ENCODE assay signal across 8 cellular contexts in genomic region chr18:22169011-22169888, GRCh38. TPM values are rescaled to one million over a fixed set of nuclear protein-coding genes. Genes with fewer than 3 reads are reported as not detected.
DNase-seq lines count a peak whose midpoint lies in the region; ATAC-seq and TF ChIP-seq lines count a peak whose summit lies in the region.

Gene GATA6, plus strand, starts transcription at chr18:22169589. Its CDS starts 1,556 bp downstream, at chr18:22171145.

- intact Hi-C loops in activated naive CD4-positive, alpha-beta T cell treated with anti-CD3 and anti-CD28 coated beads for 36 hours (cut with micrococcal nuclease), result loop anchor here (1.0 to 5.0 kb wide), 4 partner anchors 178 to 927 kb away; partner anchors contain the start of gene GREB1L

- no peak within 1 kb of the TSS for H3K27ac Mint-ChIP-seq in activated naive CD4-positive, alpha-beta T cell treated with anti-CD3 and anti-CD28 coated beads for 36 hours

- H3K4me3 ChIP-seq in cardiac fibroblast (replicated peaks in 1 of 2; ENCODE audit: low read depth in 2 of 2, low read length in 2 of 2), result peak within 1 kb of the TSS; percentile 77 to 89

- peaks cover 70% of the 10 kb centered on the region for H3K27me3 Mint-ChIP-seq in activated naive CD4-positive, alpha-beta T cell treated with anti-CD3 and anti-CD28 coated beads for 36 hours (ENCODE audit: low read depth)

- TF ChIP-seq CTCF in cardiac fibroblast (IDR thresholded peaks at IDR 0.05; ENCODE audit: low read depth, low read length), result peak; percentile 55

- H3K9me3 Mint-ChIP-seq in activated naive CD4-positive, alpha-beta T cell treated with anti-CD3 and anti-CD28 coated beads for 36 hours, result no peaks in the 10 kb centered on the region

- CTCF ChIA-PET in activated naive CD4-positive, alpha-beta T cell treated with anti-CD3 and anti-CD28 coated beads for 36 hours (lab: Charles Lee), result no interaction called here

- peaks cover 23% of the 10 kb centered on the region for H3K4me1 Mint-ChIP-seq in activated naive CD4-positive, alpha-beta T cell treated with anti-CD3 and anti-CD28 coated beads for 36 hours (ENCODE audit: low read depth)

- no peaks in the 10 kb centered on the region for H3K36me3 Mint-ChIP-seq in activated naive CD4-positive, alpha-beta T cell treated with anti-CD3 and anti-CD28 coated beads for 36 hours (ENCODE audit: low read depth)

- peak; percentile 73 for ATAC-seq in SK-N-SH treated with all-trans-retinoic acid at 6 μM for 48 hours

- peak within 1 kb of the TSS; percentile 75 for H3K4me3 Mint-ChIP-seq in activated naive CD4-positive, alpha-beta T cell treated with anti-CD3 and anti-CD28 coated beads for 36 hours

- DNase-seq in activated naive CD4-positive, alpha-beta T cell treated with anti-CD3 and anti-CD28 coated beads for 36 hours, result peak; percentile 51
- DNase-seq in activated naive CD4-positive, alpha-beta T cell (lab: John Stamatoyannopoulos, UW), result no peak
- DNase-seq in Kasumi-1 (lab: John Stamatoyannopoulos, UW), result peak; percentile 84 to 90
- DNase-seq in cardiac fibroblast (ENCODE audit: low read depth in 2 of 2), result peak; percentile 89 to 99
- DNase-seq in islet precursor cell, result peak; percentile 93
- DNase-seq in stimulated activated CD8-positive, alpha-beta memory T cell treated with anti-CD3 and anti-CD28 coated beads, Interleukin-7, amount 100 ng/mL, for 24 hours (ENCODE audit: low read depth), result peak; percentile 14
- DNase-seq in GF-D8 (lab: John Stamatoyannopoulos, UW), result no peak

TF ChIP-seq in SK-N-SH treated with all-trans-retinoic acid at 6 μM for 48 hours, 23 proteins besides CTCF, POLR2A, EP300 and RAD21:
- TF ChIP-seq ESRRG (CRISPR knock-in tag; IDR thresholded peaks at IDR 0.05), result no peak
- no peak for TF ChIP-seq ZNF565 (CRISPR knock-in tag; conservative IDR thresholded peaks at IDR 0.05; ENCODE audit: low read depth)
- no peak for TF ChIP-seq SNAI2 (CRISPR knock-in tag; IDR thresholded peaks at IDR 0.05)
- TF ChIP-seq ISL1 (CRISPR knock-in tag; IDR thresholded peaks at IDR 0.05), result no peak
- no peak for TF ChIP-seq CREB5 (CRISPR knock-in tag; IDR thresholded peaks at IDR 0.05; ENCODE audit: low read depth)
- no peak for TF ChIP-seq TOX (CRISPR knock-in tag; IDR thresholded peaks at IDR 0.05; ENCODE audit: borderline replicate concordance)

RNA-seq across cellular contexts. Expression of gene GATA6, which starts in this region (rescaled TPM):
- not detected for total RNA-seq in activated naive CD4-positive, alpha-beta T cell treated with anti-CD3 and anti-CD28 coated beads for 36 hours

Comparison
In these comparisons a context has a peak if more than half of its experiments do, and no peak if none do; other contexts are left out.
1. Peak in DNase-seq in activated naive CD4-positive, alpha-beta T cell treated with anti-CD3 and anti-CD28 coated beads for 36 hours; RNA of the gene not detected or under 1 TPM.
2. DNase-seq: peak in Kasumi-1 (2 of 2), cardiac fibroblast (2 of 2), islet precursor cell (single experiment) and stimulated activated CD8-positive, alpha-beta memory T cell treated with anti-CD3 and anti-CD28 coated beads, Interleukin-7, amount 100 ng/mL, for 24 hours (single experiment); none in activated naive CD4-positive, alpha-beta T cell (0 of 4) and GF-D8 (single experiment).